ENCODE assay signal across 8 cellular contexts in the genomic region with DNA sequence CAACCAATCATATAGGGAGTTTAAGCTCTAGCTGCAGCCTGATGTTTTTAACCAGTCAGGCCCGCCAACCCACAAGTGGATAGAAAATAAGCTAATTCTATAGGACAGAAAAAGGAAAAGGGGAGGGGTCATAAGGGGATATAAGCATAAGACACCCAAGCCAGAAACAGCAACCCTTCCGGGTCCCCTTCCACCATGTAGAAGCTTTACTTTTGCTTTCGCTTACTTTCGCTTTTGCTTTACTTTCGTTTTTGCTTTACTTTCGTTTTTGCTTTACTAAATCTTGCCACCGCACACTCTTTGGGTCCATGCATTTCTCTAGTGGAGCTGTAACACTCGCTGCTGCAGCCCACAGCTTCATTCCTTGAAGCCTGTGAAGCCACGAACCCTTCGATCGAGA.
DNase-seq lines count a peak whose midpoint lies in the region; ATAC-seq, FAIRE-seq and TF ChIP-seq lines count a peak whose summit lies in the region.
"Not testable (repeated sequence)": the region's sequence is repeated elsewhere in the genome, so short reads cannot be mapped to it uniquely, and the experiment has no call there.

No MANE protein-coding gene starts in this region.

- H3F3A ChIP-seq in MM.1S (ENCODE audit: insufficient read depth, low read length): not testable (repeated sequence)

- not testable (repeated sequence) for TF ChIP-seq EP300 in A549 (IDR thresholded peaks at IDR 0.05); HepG2 (IDR thresholded peaks at IDR 0.05; ENCODE audit: low read depth in 2 of 2, low read length in 2 of 2); HepG2 (CRISPR knock-in tag; IDR thresholded peaks at IDR 0.05; ENCODE audit: borderline replicate concordance)

- in situ Hi-C loops in HepG2 (cut with HindIII; ENCODE audit: extremely low pct_ligation_motif_present, low pct_unique_long_range_greater_than_20kb): not testable (repeated sequence)

- peak overlapping the region; percentile 54 to 77 for H3K27ac ChIP-seq in A549
- H3K27ac ChIP-seq in MM.1S (ENCODE audit: low read length); HepG2 (ENCODE audit: extremely low read length, insufficient read depth, low read length): not testable (repeated sequence)

- H2AFZ ChIP-seq in MM.1S (ENCODE audit: low read length); HepG2 (ENCODE audit: low read length): not testable (repeated sequence)

- peak overlapping the region; percentile 66 for H3K4me2 ChIP-seq in A549
- H3K4me2 ChIP-seq in MM.1S (ENCODE audit: low read depth, low read length): peak overlapping the region; percentile 4; the same call in 1 of the 2 replicates
- peak overlapping the region; percentile 61 for H3K4me2 ChIP-seq in HepG2 (ENCODE audit: low read depth, low read length)

- H3K79me2 ChIP-seq in MM.1S (ENCODE audit: low read length); HepG2 (ENCODE audit: insufficient read depth, low read length): not testable (repeated sequence)

- not testable (repeated sequence) for H4K20me1 ChIP-seq in MM.1S (ENCODE audit: insufficient read depth, low read length); HepG2 (ENCODE audit: insufficient read depth, low read length)

- not testable (repeated sequence) for H3K9ac ChIP-seq in MM.1S (ENCODE audit: low read length); HepG2 (ENCODE audit: insufficient read depth, low read depth, low read length)

- not testable (repeated sequence) for H3K4me1 ChIP-seq in A549; MM.1S (ENCODE audit: low read length); HepG2 (ENCODE audit: insufficient read depth, low read length)

- not testable (repeated sequence) for H3K4me1 Mint-ChIP-seq in activated CD8-positive, alpha-beta memory T cell treated with anti-CD3 and anti-CD28 coated beads, Interleukin-2, amount 10 ng/mL, durations not matched to agents 7 days and 5 days

- H3K9me3 Mint-ChIP-seq in activated CD8-positive, alpha-beta memory T cell treated with anti-CD3 and anti-CD28 coated beads, Interleukin-2, amount 10 ng/mL, durations not matched to agents 7 days and 5 days (ENCODE audit: low read depth): not testable (repeated sequence)

- TF ChIP-seq POLR2A in A549 (IDR thresholded peaks at IDR 0.05; ENCODE audit: low read length); HepG2 (IDR thresholded peaks at IDR 0.05; ENCODE audit: insufficient read depth in 1 of 2, low read depth in 2 of 2, low read length in 2 of 2): not testable (repeated sequence)

- FAIRE-seq in A549 (lab: Jason Lieb, UNC); HepG2 (lab: Jason Lieb, UNC): not testable (repeated sequence)

- H3K36me3 ChIP-seq in MM.1S (replicated peaks; ENCODE audit: insufficient read depth, low read length); HepG2 (replicated peaks in 1 of 2; ENCODE audit: control insufficient read depth in 1 of 2, insufficient read depth in 2 of 2, low read length in 2 of 2): not testable (repeated sequence)

- not testable (repeated sequence) for H3K9me3 ChIP-seq in A549; MM.1S (replicated peaks; ENCODE audit: insufficient read depth, low read length); HepG2 (ENCODE audit: low read length)

- TF ChIP-seq CTCF in A549 (IDR thresholded peaks at IDR 0.05); MM.1S (IDR thresholded peaks at IDR 0.05; ENCODE audit: low read length); HepG2 (CRISPR knock-in tag; IDR thresholded peaks at IDR 0.05): not testable (repeated sequence)

- peak in 1 of 2 experiments; percentile 47; a peak in 3 of 6 replicates for ATAC-seq in A549
- ATAC-seq in GM21526 (IDR thresholded peaks at IDR 0.05; ENCODE audit: low FRiP score, unreplicated experiment): peak; percentile 63
- ATAC-seq in HG03097 (IDR thresholded peaks at IDR 0.05; ENCODE audit: low FRiP score, unreplicated experiment): peak; percentile 83
- ATAC-seq in activated CD8-positive, alpha-beta memory T cell treated with anti-CD3 and anti-CD28 coated beads, Interleukin-2, amount 10 ng/mL, durations not matched to agents 7 days and 5 days: peak; percentile 86
- not testable (repeated sequence) for ATAC-seq in HepG2

- CTCF ChIA-PET in A549 (lab: Yijun Ruan, JAX): interaction anchor here (1.3 to 1.5 kb wide), 2 partner anchors 32 to 35 kb away, joined by 5 read pairs; no protein-coding TSS in a partner anchor
- CTCF ChIA-PET in activated CD8-positive, alpha-beta memory T cell treated with anti-CD3 and anti-CD28 coated beads, Interleukin-2, amount 10 ng/mL, durations not matched to agents 7 days and 5 days (lab: Charles Lee): interaction anchor here (1.1 kb wide), 1 partner anchor 14 kb away, joined by 3 read pairs; no protein-coding TSS in a partner anchor
- CTCF ChIA-PET in HepG2 (lab: Yijun Ruan, JAX; ENCODE audit: low intra/inter-chr PET ratio, low total read pairs): not testable (repeated sequence)

- intact Hi-C loops in HepG2 (cut with micrococcal nuclease; ENCODE audit: unreplicated experiment): not testable (repeated sequence)

- H3K27me3 Mint-ChIP-seq in activated CD8-positive, alpha-beta memory T cell treated with anti-CD3 and anti-CD28 coated beads, Interleukin-2, amount 10 ng/mL, durations not matched to agents 7 days and 5 days: not testable (repeated sequence)

- H3K36me3 Mint-ChIP-seq in activated CD8-positive, alpha-beta memory T cell treated with anti-CD3 and anti-CD28 coated beads, Interleukin-2, amount 10 ng/mL, durations not matched to agents 7 days and 5 days: peaks cover 12% of the 10 kb centered on the region

- not testable (repeated sequence) for H3K9me2 ChIP-seq in MM.1S (replicated peaks; ENCODE audit: insufficient read depth, low read length)

- DNase-seq in A549 (ENCODE audit: low read depth in 1 of 2, low spot score in 1 of 2) (peak in 1 of 2 experiments; percentile 56), ELR (ENCODE audit: low read depth) (peak; percentile 3), MM.1S (peak; percentile 75), RPMI7951 (ENCODE audit: low read depth) (peak; percentile 62), HepG2 (ENCODE audit: low spot score) (peak; percentile 10)
- DNase-seq in activated CD8-positive, alpha-beta memory T cell treated with anti-CD3 and anti-CD28 coated beads, Interleukin-2, amount 10 ng/mL, durations not matched to agents 7 days and 5 days: peak; percentile 56

- TF ChIP-seq RAD21 in A549 (conservative IDR thresholded peaks at IDR 0.05 in 1 of 2, IDR thresholded peaks at IDR 0.05 in 1 of 2); HepG2 (CRISPR knock-in tag; IDR thresholded peaks at IDR 0.05): not testable (repeated sequence)

- BruUV-seq in HepG2 (replicated peaks; lab: Mats Ljungman, UMichigan): not testable (repeated sequence)

- H3K4me3 ChIP-seq in A549 (peak overlapping the region; percentile 43), MM.1S (ENCODE audit: low read length) (peak overlapping the region; percentile 19), HepG2 (replicated peaks in 1 of 3; ENCODE audit: insufficient read depth in 1 of 3, low read depth in 2 of 3, low read length in 3 of 3) (peak overlapping the region; percentile 22 to 62 (median 54); a peak in 5 of 6 replicates)

- peak overlapping the region; percentile 84 for H3K27ac Mint-ChIP-seq in activated CD8-positive, alpha-beta memory T cell treated with anti-CD3 and anti-CD28 coated beads, Interleukin-2, amount 10 ng/mL, durations not matched to agents 7 days and 5 days

- H3K4me3 Mint-ChIP-seq in activated CD8-positive, alpha-beta memory T cell treated with anti-CD3 and anti-CD28 coated beads, Interleukin-2, amount 10 ng/mL, durations not matched to agents 7 days and 5 days: peak overlapping the region; percentile 75

- not testable (repeated sequence) for H3K27me3 ChIP-seq in MM.1S (replicated peaks; ENCODE audit: insufficient read depth, low read length); HepG2 (ENCODE audit: control insufficient read depth in 1 of 2, insufficient read depth in 2 of 2, low read length in 2 of 2)

- POLR2A ChIA-PET in A549 (lab: Yijun Ruan, JAX): not testable (repeated sequence)
- POLR2A ChIA-PET in HepG2 (lab: Yijun Ruan, JAX): interaction anchor here (0.6 kb wide), 1 partner anchor 272 kb away, joined by 3 read pairs; no protein-coding TSS in a partner anchor

- WGBS in A549 (ENCODE audit: missing lambda C conversion rate): 31% methylated on average over 11 of the region's 11 CpGs
- WGBS in HepG2 (ENCODE audit: low lambda C conversion rate): 39% methylated on average over 11 of the region's 11 CpGs

TF ChIP-seq in HepG2, 621 proteins besides CTCF, POLR2A, EP300 and RAD21:
- peak; percentile 91 for TF ChIP-seq IRF2 (CRISPR knock-in tag; IDR thresholded peaks at IDR 0.05)

Comparison
In these comparisons a context has a peak if more than half of its experiments do, and no peak if none do; other contexts are left out.
1. H3K4me2 ChIP-seq: peak in every context shown above with its lines; median percentile 66 in A549; 61 in HepG2; 4 in MM.1S.